8 cellular contexts compared by ENCODE assay signal in the genomic region with DNA sequence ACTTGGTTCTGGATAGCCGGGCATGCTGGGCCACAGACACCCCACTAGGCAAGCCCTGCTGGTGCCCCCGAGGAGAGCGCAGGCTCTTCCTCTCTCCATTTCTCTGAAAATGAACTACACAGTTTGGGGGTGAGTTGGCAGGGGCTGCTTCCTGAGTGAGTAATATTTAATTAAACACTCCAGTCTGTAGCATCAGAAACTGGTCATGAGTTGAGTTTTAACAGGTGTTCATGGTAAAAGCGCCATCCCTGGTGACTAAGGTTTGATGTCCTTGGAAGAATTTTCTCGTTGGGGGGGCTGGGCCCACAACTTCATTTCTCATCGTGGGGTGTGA. TPM values are rescaled to one million over a fixed set of nuclear protein-coding genes. Genes with fewer than 3 reads are reported as not detected.
DNase-seq lines count a peak whose midpoint lies in the region; ATAC-seq and TF ChIP-seq lines count a peak whose summit lies in the region.

No MANE protein-coding gene starts in this region.

- no peak overlapping the region for H2AFZ ChIP-seq in PC-3 (ENCODE audit: low read length)

- H3K9me2 ChIP-seq in PC-3 (replicated peaks; ENCODE audit: low read length), result no peaks in the 10 kb centered on the region

- H3K9me3 ChIP-seq in PC-3 (ENCODE audit: low read length), result no peaks in the 10 kb centered on the region
- H3K9me3 ChIP-seq in skeletal muscle satellite cell (replicated peaks; ENCODE audit: low read length), result no peaks in the 10 kb centered on the region

- H3K27ac ChIP-seq in PC-3 (ENCODE audit: low read length), result peak overlapping the region; percentile 85

- H3K27me3 ChIP-seq in PC-3 (ENCODE audit: low read length) (no peaks in the 10 kb centered on the region), skeletal muscle satellite cell (ENCODE audit: control insufficient read depth, insufficient read depth, low read length) (no peaks in the 10 kb centered on the region)

- peaks cover 13% of the 10 kb centered on the region; the same call in 1 of the 2 replicates for H4K20me1 ChIP-seq in PC-3 (ENCODE audit: low read length)

- ATAC-seq in PC-3, result peak; percentile 53
- peak; percentile 0 for ATAC-seq in esophagus mucosa
- no peak for ATAC-seq in HG03039 (IDR thresholded peaks at IDR 0.05; ENCODE audit: unreplicated experiment)
- ATAC-seq in GM21619 (IDR thresholded peaks at IDR 0.05; ENCODE audit: unreplicated experiment), result no peak

- peaks cover 4% of the 10 kb centered on the region for H3F3A ChIP-seq in PC-3 (ENCODE audit: low read length, unreplicated experiment)

- POLR2A ChIA-PET in PC-3 (lab: Charles Lee; ENCODE audit: unreplicated experiment), result no interaction called here

- DNase-seq in Daoy (ENCODE audit: low read depth) (peak; percentile 88), PC-3 (peak; percentile 91), SK-N-DZ (ENCODE audit: low spot score) (no peak), HuH-7 (ENCODE audit: low spot score) (no peak)

- H3K79me2 ChIP-seq in PC-3 (ENCODE audit: low read length), result peaks cover 61% of the 10 kb centered on the region

- H3K4me1 ChIP-seq in PC-3 (ENCODE audit: insufficient read depth, low read length) (peaks cover 40% of the 10 kb centered on the region), skeletal muscle satellite cell (ENCODE audit: control insufficient read depth, insufficient read depth, low read length) (peaks cover 40% of the 10 kb centered on the region)

- H3K4me3 ChIP-seq in PC-3 (ENCODE audit: low read length) (peak overlapping the region; percentile 95), skeletal muscle satellite cell (ENCODE audit: low read length) (peak overlapping the region; percentile 98)

- no TSS peak for BruUV-seq in PC-3 (replicated peaks; lab: Mats Ljungman, UMichigan)

- no peak for TF ChIP-seq CTCF in PC-3 (conservative IDR thresholded peaks at IDR 0.05; ENCODE audit: low read depth, low read length)

- CTCF ChIA-PET in PC-3 (lab: Charles Lee), result no interaction called here

- intact Hi-C loops in PC-3 (cut with micrococcal nuclease), result loop anchor here (5.0 kb wide), 4 partner anchors 118 to 278 kb away; no protein-coding TSS in a partner anchor

- peak overlapping the region; percentile 96 for H3K4me2 ChIP-seq in PC-3 (ENCODE audit: low read length)
- H3K4me2 ChIP-seq in skeletal muscle satellite cell (ENCODE audit: low read length), result peak overlapping the region; percentile 85

- peaks cover 4% of the 10 kb centered on the region; the same call in 1 of the 2 replicates for H3K36me3 ChIP-seq in PC-3 (ENCODE audit: low read depth, low read length)
- H3K36me3 ChIP-seq in skeletal muscle satellite cell (ENCODE audit: insufficient read depth, low read length), result peaks cover 4% of the 10 kb centered on the region

- H3K9ac ChIP-seq in PC-3 (ENCODE audit: low read length) (peak overlapping the region; percentile 77), skeletal muscle satellite cell (ENCODE audit: low read depth, low read length) (peak overlapping the region; percentile 86)

RNA-seq across cellular contexts. Expression of a gene that starts 1.7 kb away (rescaled TPM):
- 14.1 and 15.0 TPM in 2 replicates for total RNA-seq in Daoy (2014; rRNA removed; shearing (Covaris generic))
- 18.1 and 32.9 TPM in 2 replicates for total RNA-seq in PC-3 (2014; rRNA removed)
- 15.5 TPM for total RNA-seq in esophagus mucosa
- 8.6 and 11.4 TPM in 2 replicates for total RNA-seq in skeletal muscle satellite cell (2012; rRNA removed)
- polyA plus RNA-seq in SK-N-DZ (2014; cell fraction: cytosol; rRNA removed), result 1.3 and 1.8 TPM in 2 replicates
- polyA plus RNA-seq in SK-N-DZ (2014; cell fraction: nucleus; rRNA removed), result 0.81 and 1.3 TPM in 2 replicates

RNA-seq across cellular contexts. Expression of a gene that starts 59.8 kb away (rescaled TPM):
- 7.1 and 9.9 TPM in 2 replicates for total RNA-seq in Daoy (2014; rRNA removed; shearing (Covaris generic))
- total RNA-seq in PC-3 (2014; rRNA removed) (6.8 and 8.9 TPM in 2 replicates), esophagus mucosa (20.4 TPM)
- total RNA-seq in skeletal muscle satellite cell (2012; rRNA removed), result 27.3 and 27.4 TPM in 2 replicates
- 1.6 and 1.9 TPM in 2 replicates for polyA plus RNA-seq in SK-N-DZ (2014; cell fraction: cytosol; rRNA removed)
- polyA plus RNA-seq in SK-N-DZ (2014; cell fraction: nucleus; rRNA removed), result 1.6 and 2.0 TPM in 2 replicates

Comparison
In these comparisons a context has a peak if more than half of its experiments do, and no peak if none do; other contexts are left out.
1. DNase-seq: peak in Daoy (single experiment) and PC-3 (single experiment); none in SK-N-DZ (single experiment) and HuH-7 (single experiment).
2. ATAC-seq: peak in PC-3 (single experiment) and esophagus mucosa (single experiment); none in HG03039 (single experiment) and GM21619 (single experiment).